9 cellular contexts compared by ENCODE assay signal in the genomic region with DNA sequence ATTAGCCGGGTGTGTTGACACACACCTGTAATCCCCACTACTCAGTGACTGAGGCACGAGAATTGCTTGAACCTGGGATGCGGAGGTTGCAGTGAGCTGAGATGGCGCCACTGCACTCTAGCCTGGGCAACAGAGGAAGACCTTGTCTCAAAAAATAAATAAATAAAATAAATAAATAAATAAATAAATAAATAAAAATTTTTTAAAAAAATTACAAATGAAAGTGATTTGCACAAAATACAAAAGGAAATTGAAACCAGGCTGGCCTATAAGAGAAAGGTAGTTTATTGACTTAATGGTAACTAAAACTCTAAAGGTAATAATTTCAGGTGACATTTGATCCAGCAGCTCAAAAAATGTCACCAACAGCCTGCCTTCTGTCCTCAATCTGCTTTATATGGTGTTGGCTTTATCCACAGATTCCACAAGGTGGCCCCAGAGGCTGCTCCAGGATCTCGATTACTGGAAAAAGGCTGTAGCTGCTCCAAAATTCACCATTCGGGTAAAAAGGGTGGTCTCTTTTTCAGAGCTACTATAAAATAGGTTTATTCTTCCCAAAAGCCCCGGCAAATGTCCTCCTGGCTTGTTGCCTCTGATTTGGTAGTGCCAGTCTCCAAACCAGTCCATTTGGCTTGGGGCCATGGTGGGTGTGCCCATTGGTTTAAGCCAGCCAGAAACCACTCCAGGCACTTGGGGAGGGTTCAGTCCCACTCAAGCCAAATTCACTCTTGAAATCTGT.
A peak's percentile ranks its signal among the peaks of the same experiment; 100 is the strongest.
DNase-seq lines count a peak whose midpoint lies in the region; ATAC-seq and TF ChIP-seq lines count a peak whose summit lies in the region.
"Had no signal": no experiment of that assay in that cellular context is flagged by ENCODE, and none has a peak within 500 bp of the region (broad histone marks: within the 10 kb centered on the region; RNA-seq: fewer than 3 reads in every experiment).

No MANE protein-coding gene starts in this region.

- peak; percentile 76 for ATAC-seq in naive thymus-derived CD4-positive, alpha-beta T cell

- POLR2A ChIA-PET in naive thymus-derived CD4-positive, alpha-beta T cell (lab: Charles Lee), result interaction anchor here (0.6 kb wide), 1 partner anchor 423 kb away, joined by 3 read pairs; no protein-coding TSS in a partner anchor

- intact Hi-C loops in esophagus muscularis mucosa (cut with DNase I), result loop anchor here (1.0 to 10.0 kb wide), 3 partner anchors 62 to 432 kb away; a partner anchor contains a TSS
- intact Hi-C loops in naive thymus-derived CD4-positive, alpha-beta T cell (cut with micrococcal nuclease), result loop anchor here (1.0 to 5.0 kb wide), 11 partner anchors 10 to 607 kb away; a partner anchor contains a TSS
- intact Hi-C loops in tibial artery (cut with DNase I; ENCODE audit: low total_unique reads), result loop anchor here (5.0 to 10.0 kb wide), 4 partner anchors 82 to 609 kb away; no protein-coding TSS in a partner anchor

- H3K27me3 ChIP-seq in esophagus muscularis mucosa (no peaks in the 10 kb centered on the region), tibial artery (no peaks in the 10 kb centered on the region)
- H3K27me3 ChIP-seq in naive thymus-derived CD4-positive, alpha-beta T cell (ENCODE audit: control insufficient read depth in 2 of 2, insufficient read depth in 2 of 2, low read length in 2 of 2), result no peaks in the 10 kb centered on the region

- 50% methylated on average over 7 of the region's 7 CpGs for WGBS in esophagus muscularis mucosa

- in situ Hi-C loops in Caki2 (cut with HindIII; ENCODE audit: low pct_unique_long_range_greater_than_20kb, low sequenced_read_pairs), result no loop called here

- H3K27ac ChIP-seq in esophagus muscularis mucosa (replicated peaks in 1 of 4), result no peak overlapping the region
- no peak overlapping the region for H3K27ac ChIP-seq in naive thymus-derived CD4-positive, alpha-beta T cell (ENCODE audit: low read depth, low read length)
- no peak overlapping the region for H3K27ac ChIP-seq in tibial artery

- CTCF ChIA-PET in naive thymus-derived CD4-positive, alpha-beta T cell (lab: Charles Lee), result interaction anchor here (0.6 to 2.5 kb wide), 22 partner anchors 10 to 1055 kb away, joined by 3 to 18 read pairs (median 4); no protein-coding TSS in a partner anchor

- H3K27ac Mint-ChIP-seq in naive thymus-derived CD4-positive, alpha-beta T cell, result no peak overlapping the region
- H3K27ac Mint-ChIP-seq: T-helper 1 cell treated with Interleukin-12 subunit alpha and Interleukin-12 subunit beta and Interleukin-4 antibody, amounts not matched to agents 30 μg/mL and 1 μg/mL, for 36 hours had no signal

- no peak overlapping the region for H3K4me3 Mint-ChIP-seq in naive thymus-derived CD4-positive, alpha-beta T cell
- H3K4me3 Mint-ChIP-seq: T-helper 1 cell treated with Interleukin-12 subunit alpha and Interleukin-12 subunit beta and Interleukin-4 antibody, amounts not matched to agents 30 μg/mL and 1 μg/mL, for 36 hours had no signal

- peaks cover 0 to 14% (median 0%) of the 10 kb centered on the region in 5 donors for H3K27me3 Mint-ChIP-seq in naive thymus-derived CD4-positive, alpha-beta T cell

- H3K9me3 Mint-ChIP-seq in naive thymus-derived CD4-positive, alpha-beta T cell, result peaks cover 0 to 2% (median 0%) of the 10 kb centered on the region in 11 donors
- H3K9me3 Mint-ChIP-seq: T-helper 1 cell treated with Interleukin-12 subunit alpha and Interleukin-12 subunit beta and Interleukin-4 antibody, amounts not matched to agents 30 μg/mL and 1 μg/mL, for 36 hours had no signal

- H3K4me1 Mint-ChIP-seq in naive thymus-derived CD4-positive, alpha-beta T cell, result peaks cover 0 to 4% (median 0%) of the 10 kb centered on the region in 7 donors

- H3K9me3 ChIP-seq in esophagus muscularis mucosa (no peaks in the 10 kb centered on the region), tibial artery (no peaks in the 10 kb centered on the region)
- H3K9me3 ChIP-seq in naive thymus-derived CD4-positive, alpha-beta T cell (ENCODE audit: control insufficient read depth in 2 of 3, low read length in 3 of 3), result no peaks in the 10 kb centered on the region

- H3K4me3 ChIP-seq in esophagus muscularis mucosa (peak overlapping the region in 3 of 4 donors; percentile 6 to 36 (median 32)), tibial artery (peak overlapping the region in 1 of 2 donors; percentile 21)
- no peak overlapping the region for H3K4me3 ChIP-seq in naive thymus-derived CD4-positive, alpha-beta T cell (ENCODE audit: low read length)

- H3K4me1 ChIP-seq in esophagus muscularis mucosa, result peaks cover 5 to 11% (median 10%) of the 10 kb centered on the region in 4 donors
- H3K4me1 ChIP-seq in naive thymus-derived CD4-positive, alpha-beta T cell (ENCODE audit: control insufficient read depth in 2 of 2, insufficient read depth in 2 of 2, low read length in 2 of 2), result no peaks in the 10 kb centered on the region
- peaks cover 0 to 3% (median 1%) of the 10 kb centered on the region in 4 donors for H3K4me1 ChIP-seq in tibial artery

- no peak for TF ChIP-seq EP300 in esophagus muscularis mucosa (IDR thresholded peaks at IDR 0.05)

- peak; percentile 74 for DNase-seq in Caki2 (ENCODE audit: low read depth)
- peak; percentile 71 for DNase-seq in HT1080 (ENCODE audit: low read depth)
- peak; percentile 49 for DNase-seq in NCI-H774 (lab: John Stamatoyannopoulos, UW)
- peak; percentile 37 for DNase-seq in activated CD8-positive, alpha-beta memory T cell treated with anti-CD3 and anti-CD28 coated beads, Interleukin-2, amount 50 U/mL, for 4 hours
- DNase-seq in esophagus muscularis mucosa (ENCODE audit: extremely low spot score), result no peak
- peak in 8 of 9 donors; percentile 39 to 71 (median 58) for DNase-seq in naive thymus-derived CD4-positive, alpha-beta T cell
- peak; percentile 65 to 80 for DNase-seq in tibial artery
- DNase-seq in cortex of kidney (lab: John Stamatoyannopoulos, UW), result no peak

- no peaks in the 10 kb centered on the region for H3K36me3 Mint-ChIP-seq in naive thymus-derived CD4-positive, alpha-beta T cell

- TF ChIP-seq POLR2A in esophagus muscularis mucosa (IDR thresholded peaks at IDR 0.05; ENCODE audit: low read depth), result no peak

- TF ChIP-seq CTCF in esophagus muscularis mucosa (IDR thresholded peaks at IDR 0.05), result peak; percentile 82 to 87 (median 83)
- peak; percentile 90 to 91 for TF ChIP-seq CTCF in tibial artery (IDR thresholded peaks at IDR 0.05)

- H3K36me3 ChIP-seq in esophagus muscularis mucosa (no peaks in the 10 kb centered on the region), tibial artery (no peaks in the 10 kb centered on the region)
- H3K36me3 ChIP-seq in naive thymus-derived CD4-positive, alpha-beta T cell (ENCODE audit: control insufficient read depth in 2 of 3, insufficient read depth in 3 of 3, low read length in 3 of 3), result no peaks in the 10 kb centered on the region

Comparison
In these comparisons a context has a peak if more than half of its experiments do, and no peak if none do; other contexts are left out.
1. DNase-seq: peak in Caki2 (single experiment), HT1080 (single experiment), NCI-H774 (single experiment), activated CD8-positive, alpha-beta memory T cell treated with anti-CD3 and anti-CD28 coated beads, Interleukin-2, amount 50 U/mL, for 4 hours (single experiment), naive thymus-derived CD4-positive, alpha-beta T cell (8 of 9) and tibial artery (2 of 2); none in esophagus muscularis mucosa (single experiment) and cortex of kidney (single experiment).